ENCODE assay signal across 27 cellular contexts in genomic region chr10:95249467-95249866, GRCh38. TPM values are rescaled to one million over a fixed set of nuclear protein-coding genes. Genes with fewer than 3 reads are reported as not detected.
DNase-seq lines count a peak whose midpoint lies in the region; ATAC-seq and TF ChIP-seq lines count a peak whose summit lies in the region.
"Had no signal": no experiment of that assay in that cellular context is flagged by ENCODE, and none has a peak within 500 bp of the region (broad histone marks: within the 10 kb centered on the region; RNA-seq: fewer than 3 reads in every experiment).

No MANE protein-coding gene starts in this region.

- H3K27ac ChIP-seq in RWPE1 (peak overlapping the region; percentile 77), gastrocnemius medialis (peak overlapping the region; percentile 72 to 85 (median 78))
- H3K27ac ChIP-seq: pancreas had no signal

- H3K27ac Mint-ChIP-seq in Caco-2 (ENCODE audit: unreplicated experiment) (peak overlapping the region; percentile 84), natural killer cell (no peak overlapping the region)
- H3K27ac Mint-ChIP-seq: activated CD8-positive, alpha-beta memory T cell treated with anti-CD3 and anti-CD28 coated beads, Interleukin-2, amount 10 ng/mL, durations not matched to agents 7 days and 5 days; activated naive CD4-positive, alpha-beta T cell treated with anti-CD3 and anti-CD28 coated beads, Interleukin-2, amount 50 U/mL, for 72 hours; CD14-positive monocyte; naive thymus-derived CD8-positive, alpha-beta T cell; T-helper 1 cell treated with Interleukin-12 subunit alpha and Interleukin-12 subunit beta and Interleukin-4 antibody, amounts not matched to agents 30 μg/mL and 1 μg/mL, for 36 hours had no signal

- ATAC-seq in left colon (peak; percentile 9), gastrocnemius medialis (no peak), natural killer cell (no peak)
- ATAC-seq: activated CD8-positive, alpha-beta memory T cell treated with anti-CD3 and anti-CD28 coated beads, Interleukin-2, amount 10 ng/mL, durations not matched to agents 7 days and 5 days; activated naive CD4-positive, alpha-beta T cell treated with anti-CD3 and anti-CD28 coated beads, Interleukin-2, amount 50 U/mL, for 72 hours; esophagus mucosa; naive thymus-derived CD8-positive, alpha-beta T cell; pancreas had no signal

- BruUV-seq in Caco-2 (replicated peaks; lab: Mats Ljungman, UMichigan) = no TSS peak

- DNase-seq in Caco-2 (no peak), RWPE1 (ENCODE audit: low spot score) (no peak), left colon (no peak), gastrocnemius medialis (no peak), NCI-H146 treated with DMSO at 0.1 percent for 48 hours (lab: John Stamatoyannopoulos, UW; ENCODE audit: unreplicated experiment) (no peak), OCI-M1 (lab: John Stamatoyannopoulos, UW) (no peak), NCI-H1105 (lab: John Stamatoyannopoulos, UW) (no peak), natural killer cell (no peak)
- DNase-seq: ACHN; activated CD4-positive, alpha-beta T cell treated with anti-CD3 and anti-CD28 coated beads for 48 hours; activated CD8-positive, alpha-beta memory T cell treated with anti-CD3 and anti-CD28 coated beads, Interleukin-2, amount 10 ng/mL, durations not matched to agents 7 days and 5 days; EL; Kasumi-1; kidney; naive thymus-derived CD8-positive, alpha-beta T cell; NCI-H1048; NCI-H2081 treated with DMSO at 0.1 percent for 48 hours; NCI-H446; pancreas; Peyer's patch; sigmoid colon; substantia nigra had no signal

- in situ Hi-C loops in gastrocnemius medialis (cut with MboI; ENCODE audit: low sequenced_read_pairs in 4 of 4) = loop anchor here in 3 of 4 donors (5.0 to 25.0 kb wide), 3 partner anchors 113 to 363 kb away; no protein-coding TSS in a partner anchor

- H3K4me3 Mint-ChIP-seq in Caco-2 (ENCODE audit: unreplicated experiment) (no peak overlapping the region), natural killer cell (no peak overlapping the region)
- H3K4me3 Mint-ChIP-seq: activated CD8-positive, alpha-beta memory T cell treated with anti-CD3 and anti-CD28 coated beads, Interleukin-2, amount 10 ng/mL, durations not matched to agents 7 days and 5 days; CD14-positive monocyte; naive thymus-derived CD8-positive, alpha-beta T cell; T-helper 1 cell treated with Interleukin-12 subunit alpha and Interleukin-12 subunit beta and Interleukin-4 antibody, amounts not matched to agents 30 μg/mL and 1 μg/mL, for 36 hours had no signal

- H3K9me3 ChIP-seq in Caco-2 (no peaks in the 10 kb centered on the region), gastrocnemius medialis (no peaks in the 10 kb centered on the region)
- H3K9me3 ChIP-seq: HAP-1, pancreas, Peyer's patch, sigmoid colon had no signal

- no peak overlapping the region for H3K4me3 ChIP-seq in Caco-2 (ENCODE audit: low read depth, low read length)
- no peak overlapping the region for H3K4me3 ChIP-seq in gastrocnemius medialis
- H3K4me3 ChIP-seq: HAP-1, pancreas, Peyer's patch, sigmoid colon had no signal

- peaks cover 39% of the 10 kb centered on the region for H3K4me1 ChIP-seq in Caco-2
- H3K4me1 ChIP-seq in gastrocnemius medialis = peaks cover 57 to 65% of the 10 kb centered on the region in 2 donors
- H3K4me1 ChIP-seq: HAP-1 had no signal

- intact Hi-C loops in Caco-2 (cut with micrococcal nuclease; ENCODE audit: unreplicated experiment) (loop anchor here (5.0 kb wide), 1 partner anchor 353 kb away; no protein-coding TSS in a partner anchor), left colon (cut with DNase I, micrococcal nuclease) (loop anchor here (5.0 to 10.0 kb wide), 2 partner anchors 113 to 115 kb away; no protein-coding TSS in a partner anchor), gastrocnemius medialis (cut with DNase I; ENCODE audit: low total_unique reads) (loop anchor here (5.0 kb wide), 1 partner anchor 38 kb away; no protein-coding TSS in a partner anchor), natural killer cell (cut with micrococcal nuclease) (no loop called here)

- H3K27me3 ChIP-seq in Caco-2 (replicated peaks; ENCODE audit: control insufficient read depth, insufficient read depth, low read length) (no peaks in the 10 kb centered on the region), gastrocnemius medialis (no peaks in the 10 kb centered on the region)
- H3K27me3 ChIP-seq: pancreas, Peyer's patch, sigmoid colon had no signal

- H3K27me3 Mint-ChIP-seq in Caco-2 (ENCODE audit: insufficient read depth, unreplicated experiment) (no peaks in the 10 kb centered on the region), natural killer cell (ENCODE audit: low read depth in 2 of 2) (no peaks in the 10 kb centered on the region)

- POLR2A ChIA-PET in Caco-2 (lab: Charles Lee) = no interaction called here
- POLR2A ChIA-PET in RWPE1 (lab: Yijun Ruan, JAX; ENCODE audit: low non-redundant PET) = no interaction called here

- H3K36me3 Mint-ChIP-seq in Caco-2 (ENCODE audit: insufficient read depth, unreplicated experiment) (peaks cover 91% of the 10 kb centered on the region), natural killer cell (no peaks in the 10 kb centered on the region)
- H3K36me3 Mint-ChIP-seq: activated naive CD4-positive, alpha-beta T cell treated with anti-CD3 and anti-CD28 coated beads, Interleukin-2, amount 50 U/mL, for 72 hours; CD14-positive monocyte; naive thymus-derived CD8-positive, alpha-beta T cell had no signal

- no peak for TF ChIP-seq POLR2A in gastrocnemius medialis (IDR thresholded peaks at IDR 0.05)

- H3K4me1 Mint-ChIP-seq in Caco-2 (ENCODE audit: low read depth, unreplicated experiment) (peaks cover 46% of the 10 kb centered on the region), natural killer cell (no peaks in the 10 kb centered on the region)

- peaks cover 6% of the 10 kb centered on the region for H3K36me3 ChIP-seq in Caco-2 (ENCODE audit: control insufficient read depth, insufficient read depth, low read length)
- peaks cover 0 to 16% of the 10 kb centered on the region in 2 donors for H3K36me3 ChIP-seq in gastrocnemius medialis
- H3K36me3 ChIP-seq: pancreas, sigmoid colon had no signal

- TF ChIP-seq CTCF in Caco-2 (IDR thresholded peaks at IDR 0.05; ENCODE audit: insufficient read depth in 1 of 2, low read depth in 1 of 2, low read length in 1 of 2, severe bottlenecking in 1 of 2, unreplicated experiment in 1 of 2) (no peak), RWPE1 (conservative IDR thresholded peaks at IDR 0.05; ENCODE audit: low read depth) (no peak), gastrocnemius medialis (IDR thresholded peaks at IDR 0.05 in 4 of 5, conservative IDR thresholded peaks at IDR 0.05 in 1 of 5) (no peak), natural killer cell (IDR thresholded peaks at IDR 0.05) (no peak)

- no peaks in the 10 kb centered on the region for H3K9me3 Mint-ChIP-seq in Caco-2 (ENCODE audit: unreplicated experiment)
- no peaks in the 10 kb centered on the region for H3K9me3 Mint-ChIP-seq in natural killer cell
- H3K9me3 Mint-ChIP-seq: activated naive CD4-positive, alpha-beta T cell treated with anti-CD3 and anti-CD28 coated beads, Interleukin-2, amount 50 U/mL, for 72 hours; CD14-positive monocyte; naive thymus-derived CD8-positive, alpha-beta T cell; T-helper 1 cell treated with Interleukin-12 subunit alpha and Interleukin-12 subunit beta and Interleukin-4 antibody, amounts not matched to agents 30 μg/mL and 1 μg/mL, for 36 hours had no signal

- CTCF ChIA-PET in Caco-2 (lab: Charles Lee) (interaction anchor here (0.8 kb wide), 1 partner anchor 15 kb away, joined by 3 read pairs; no protein-coding TSS in a partner anchor), RWPE1 (lab: Yijun Ruan, JAX) (interaction anchor here (0.6 kb wide), 1 partner anchor 15 kb away, joined by 3 read pairs; no protein-coding TSS in a partner anchor)

RNA-seq across cellular contexts. Expression of gene PDLIM1, which starts 41.3 kb away (rescaled TPM):
- total RNA-seq in Caco-2 (2022) (417 and 506 TPM in 2 replicates), left colon (100 to 1,000 TPM; 342 to 417 TPM), gastrocnemius medialis (100 to 1,000 TPM; 157 to 572 (median 272) TPM), natural killer cell (10 to 100 TPM in 2 of 3 donors, 1 to 10 TPM in 1; 7.1 to 25.2 (median 24.5) TPM)

RNA-seq across cellular contexts. Expression of gene ACSM6, which starts 55.4 kb away (rescaled TPM):
- total RNA-seq in Caco-2 (2022) (not detected in 2 replicates), left colon (not detected), gastrocnemius medialis (not detected), natural killer cell (not detected)
- total RNA-seq: activated CD8-positive, alpha-beta memory T cell treated with anti-CD3 and anti-CD28 coated beads, Interleukin-2, amount 10 ng/mL, durations not matched to agents 7 days and 5 days; activated naive CD4-positive, alpha-beta T cell treated with anti-CD3 and anti-CD28 coated beads, Interleukin-2, amount 50 U/mL, for 72 hours; esophagus mucosa; kidney; naive thymus-derived CD8-positive, alpha-beta T cell; Peyer's patch had no signal

Comparison
In these comparisons a context has a peak if more than half of its experiments do, and no peak if none do; other contexts are left out.
1. RNA of gene PDLIM1, which starts 41.3 kb away (total RNA-seq): 417 to 506 TPM in Caco-2, 342 to 417 TPM in left colon and 157 to 572 TPM in gastrocnemius medialis; 7.1 to 25.2 TPM in natural killer cell; every median in the first group is over 4 times any median in the second.